ENCODE assay signal across 16 cellular contexts in the genomic region with DNA sequence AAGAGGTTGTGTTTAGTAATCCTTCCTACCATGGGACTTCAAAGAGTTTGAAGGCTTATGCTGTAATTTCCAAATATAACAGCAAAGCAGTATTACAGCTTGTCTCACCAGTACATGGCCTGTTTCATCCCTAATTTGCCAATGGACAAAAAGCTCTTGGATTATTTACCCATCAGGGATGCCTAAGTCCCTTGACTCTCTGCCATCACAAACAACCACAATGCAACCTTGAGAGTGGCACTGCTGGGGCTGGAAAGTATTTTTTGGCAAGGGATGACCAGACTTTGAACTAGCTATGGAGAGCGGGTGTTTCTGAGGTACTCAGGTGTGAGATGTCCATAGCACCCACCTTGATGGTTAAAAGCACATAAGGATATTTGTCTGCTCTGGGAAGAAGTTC. TPM values are rescaled to one million over a fixed set of nuclear protein-coding genes. Genes with fewer than 3 reads are reported as not detected.
A peak's percentile ranks its signal among the peaks of the same experiment; 100 is the strongest.
DNase-seq lines count a peak whose midpoint lies in the region; ATAC-seq, FAIRE-seq and TF ChIP-seq lines count a peak whose summit lies in the region.
"Had no signal": no experiment of that assay in that cellular context is flagged by ENCODE, and none has a peak within 500 bp of the region (broad histone marks: within the 10 kb centered on the region; RNA-seq: fewer than 3 reads in every experiment).

No MANE protein-coding gene starts in this region.

- H3K4me1 ChIP-seq in keratinocyte (ENCODE audit: control insufficient read depth, extremely low read depth, insufficient read depth, low read length) (peaks cover 47% of the 10 kb centered on the region), stomach (peaks cover 12 to 95% (median 42%) of the 10 kb centered on the region in 4 donors), spleen (peaks cover 0 to 19% (median 5%) of the 10 kb centered on the region in 6 donors)
- H3K4me1 ChIP-seq: A549, Caco-2 had no signal

- no peak overlapping the region for H2AFZ ChIP-seq in keratinocyte (ENCODE audit: control insufficient read depth, low read length)

- TF ChIP-seq EP300 in stomach (IDR thresholded peaks at IDR 0.05), result no peak

- ATAC-seq in HG03045 (IDR thresholded peaks at IDR 0.05; ENCODE audit: unreplicated experiment) (no peak), GM21526 (IDR thresholded peaks at IDR 0.05; ENCODE audit: low FRiP score, unreplicated experiment) (no peak)
- ATAC-seq: A549, Panc1 had no signal

- H3K9ac ChIP-seq in keratinocyte (ENCODE audit: control insufficient read depth, extremely low read depth, insufficient read depth, low read length), result no peak overlapping the region

- TF ChIP-seq CTCF in LNCaP clone FGC (IDR thresholded peaks at IDR 0.05; ENCODE audit: control insufficient read depth, extremely low read depth, insufficient read depth), result no peak
- no peak for TF ChIP-seq CTCF in VCaP (conservative IDR thresholded peaks at IDR 0.05)
- no peak for TF ChIP-seq CTCF in keratinocyte (optimal IDR thresholded peaks at IDR 0.05 in 1 of 3, IDR thresholded peaks at IDR 0.05 in 1 of 3, conservative IDR thresholded peaks at IDR 0.05 in 1 of 3; ENCODE audit: extremely low read depth in 1 of 3, insufficient read depth in 2 of 3, low read length in 3 of 3)
- no peak for TF ChIP-seq CTCF in stomach (IDR thresholded peaks at IDR 0.05)
- no peak for TF ChIP-seq CTCF in nephron progenitor cell (IDR thresholded peaks at IDR 0.05)
- TF ChIP-seq CTCF in spleen (IDR thresholded peaks at IDR 0.05 in 8 of 11, conservative IDR thresholded peaks at IDR 0.05 in 3 of 11), result no peak

- H3K27me3 ChIP-seq in keratinocyte (ENCODE audit: control insufficient read depth, extremely low read depth, insufficient read depth, low read length), result no peaks in the 10 kb centered on the region
- H3K27me3 ChIP-seq in stomach, result no peaks in the 10 kb centered on the region
- H3K27me3 ChIP-seq in spleen (replicated peaks in 1 of 7), result peaks cover 0 to 16% (median 0%) of the 10 kb centered on the region in 7 donors

- no peak for TF ChIP-seq POLR2A in stomach (IDR thresholded peaks at IDR 0.05)
- TF ChIP-seq POLR2A in spleen (IDR thresholded peaks at IDR 0.05), result no peak

- H3K36me3 ChIP-seq in keratinocyte (ENCODE audit: control insufficient read depth in 2 of 2, extremely low read depth in 1 of 2, insufficient read depth in 2 of 2, low read length in 2 of 2), result no peaks in the 10 kb centered on the region
- H3K36me3 ChIP-seq in stomach, result no peaks in the 10 kb centered on the region
- no peaks in the 10 kb centered on the region for H3K36me3 ChIP-seq in spleen

- DNase-seq in LNCaP clone FGC (ENCODE audit: low read depth), result peak; percentile 91
- DNase-seq in keratinocyte (ENCODE audit: low read depth, low spot score), result no peak
- no peak for DNase-seq in stomach
- DNase-seq in nephron progenitor cell, result no peak
- DNase-seq in spleen, result no peak
- DNase-seq: Caco-2, H7, NCI-H146, NCI-H446, Right ventricle myocardium superior had no signal

- no peak overlapping the region for H3K27ac Mint-ChIP-seq in nephron progenitor cell
- H3K27ac Mint-ChIP-seq: IgD-negative memory B cell had no signal

- no peak overlapping the region for H3K4me2 ChIP-seq in keratinocyte (ENCODE audit: control insufficient read depth, extremely low read depth, insufficient read depth, low read depth, low read length)
- H3K4me2 ChIP-seq: A549 had no signal

- no peaks in the 10 kb centered on the region for H3K79me2 ChIP-seq in keratinocyte (ENCODE audit: control insufficient read depth, insufficient read depth, low read length)

- dilution Hi-C loops in keratinocyte (cut with MboI; ENCODE audit: extremely low pct_ligation_motif_present, low sequenced_read_pairs), result no loop called here

- H4K20me1 ChIP-seq in keratinocyte (ENCODE audit: control insufficient read depth, extremely low read depth, insufficient read depth, low read length), result no peaks in the 10 kb centered on the region

- WGBS in stomach, 5 donors, result 75 to 93% (median 89%) methylated on average over 1 of the region's 1 CpG
- WGBS in spleen, 5 donors, result 80 to 94% (median 91%) methylated on average over 1 of the region's 1 CpG

- no peak overlapping the region for H3K4me3 ChIP-seq in LNCaP clone FGC (ENCODE audit: low read depth, low read length)
- no peak overlapping the region for H3K4me3 ChIP-seq in keratinocyte (ENCODE audit: control insufficient read depth in 2 of 3, extremely low read depth in 1 of 3, insufficient read depth in 2 of 3, low read depth in 1 of 3, low read length in 3 of 3)
- H3K4me3 ChIP-seq in stomach, result no peak overlapping the region
- no peak overlapping the region for H3K4me3 ChIP-seq in spleen
- H3K4me3 ChIP-seq: A549 had no signal

- peaks cover 4% of the 10 kb centered on the region for H3K4me1 Mint-ChIP-seq in nephron progenitor cell

- peak; percentile 49 for FAIRE-seq in keratinocyte (lab: Jason Lieb, UNC)
- FAIRE-seq: A549 had no signal

- no peaks in the 10 kb centered on the region for H3K9me3 Mint-ChIP-seq in nephron progenitor cell

- H3K9me3 ChIP-seq in keratinocyte (ENCODE audit: control insufficient read depth, low read depth, low read length), result no peaks in the 10 kb centered on the region
- no peaks in the 10 kb centered on the region for H3K9me3 ChIP-seq in stomach
- no peaks in the 10 kb centered on the region for H3K9me3 ChIP-seq in spleen
- H3K9me3 ChIP-seq: A549, Caco-2 had no signal

- no peak overlapping the region for H3K4me3 Mint-ChIP-seq in nephron progenitor cell
- H3K4me3 Mint-ChIP-seq: IgD-negative memory B cell had no signal

- peaks cover 16% of the 10 kb centered on the region for H3K27me3 Mint-ChIP-seq in nephron progenitor cell (ENCODE audit: low read depth, poor library complexity)

- H3K27ac ChIP-seq in VCaP, result peak overlapping the region; percentile 57
- H3K27ac ChIP-seq in keratinocyte (ENCODE audit: control insufficient read depth, insufficient read depth, low read length), result no peak overlapping the region
- H3K27ac ChIP-seq in stomach, result peak overlapping the region in 3 of 5 donors; percentile 48 to 88 (median 67)
- H3K27ac ChIP-seq in spleen, result peak overlapping the region in 2 of 8 donors; percentile 32 to 43
- H3K27ac ChIP-seq: A549 had no signal

- intact Hi-C loops in stomach (cut with DNase I; ENCODE audit: low total_unique reads), result no loop called here
- intact Hi-C loops in spleen (cut with DNase I; ENCODE audit: low total_unique reads), result no loop called here

- no peaks in the 10 kb centered on the region for H3K9me1 ChIP-seq in keratinocyte (ENCODE audit: control insufficient read depth, extremely low read depth, insufficient read depth, low read length)

- no peaks in the 10 kb centered on the region for H3K36me3 Mint-ChIP-seq in nephron progenitor cell (ENCODE audit: low read depth)
- H3K36me3 Mint-ChIP-seq: IgD-negative memory B cell had no signal

RNA-seq across cellular contexts. Expression of a gene that starts 9.1 kb away (rescaled TPM):
- polyA plus RNA-seq in keratinocyte (1.3 to 8.2 TPM (median 4.2 TPM) in 3 replicates), stomach (10 to 100 TPM in 2 of 3 donors, 1 to 10 TPM in 1; 7.0 to 16.2 (median 12.0) TPM), spleen (1 to 10 TPM; 1.5 to 5.3 (median 2.2) TPM)
- 0.21 TPM for polyA plus RNA-seq in keratinocyte (2011; ENCODE audit: low read depth)
- polyA plus RNA-seq in keratinocyte (2011; cell fraction: cytosol; rRNA removed), result 0.83 and 1.1 TPM in 2 replicates
- 3.7 and 4.0 TPM in 2 replicates for polyA plus RNA-seq in keratinocyte (2011; cell fraction: nucleus; rRNA removed)
- polyA plus RNA-seq in keratinocyte (2012; ENCODE audit: low replicate concordance), result 0.31 and 6.7 TPM in 2 replicates
- polyA minus RNA-seq in keratinocyte, result 2.0 to 4.7 TPM (median 4.4 TPM) in 3 replicates
- polyA minus RNA-seq in keratinocyte (2011; cell fraction: cytosol; rRNA and poly(A)+ RNA removed), result 1.5 TPM
- polyA minus RNA-seq in keratinocyte (2011; cell fraction: nucleus; rRNA and poly(A)+ RNA removed), result 3.3 and 4.8 TPM in 2 replicates
- total RNA-seq in stomach (10 to 100 TPM in 4 of 5 donors, 1 to 10 TPM in 1; 7.2 to 91.4 (median 42.4) TPM), spleen (10 to 100 TPM in 6 of 7 donors, 1 to 10 TPM in 1; 9.3 to 65.5 (median 45.6) TPM)
- total RNA-seq: Caco-2 had no signal
- polyA plus RNA-seq: IgD-negative memory B cell had no signal
